Comparison of ENCODE assay signal across 8 cellular contexts in the genomic region with DNA sequence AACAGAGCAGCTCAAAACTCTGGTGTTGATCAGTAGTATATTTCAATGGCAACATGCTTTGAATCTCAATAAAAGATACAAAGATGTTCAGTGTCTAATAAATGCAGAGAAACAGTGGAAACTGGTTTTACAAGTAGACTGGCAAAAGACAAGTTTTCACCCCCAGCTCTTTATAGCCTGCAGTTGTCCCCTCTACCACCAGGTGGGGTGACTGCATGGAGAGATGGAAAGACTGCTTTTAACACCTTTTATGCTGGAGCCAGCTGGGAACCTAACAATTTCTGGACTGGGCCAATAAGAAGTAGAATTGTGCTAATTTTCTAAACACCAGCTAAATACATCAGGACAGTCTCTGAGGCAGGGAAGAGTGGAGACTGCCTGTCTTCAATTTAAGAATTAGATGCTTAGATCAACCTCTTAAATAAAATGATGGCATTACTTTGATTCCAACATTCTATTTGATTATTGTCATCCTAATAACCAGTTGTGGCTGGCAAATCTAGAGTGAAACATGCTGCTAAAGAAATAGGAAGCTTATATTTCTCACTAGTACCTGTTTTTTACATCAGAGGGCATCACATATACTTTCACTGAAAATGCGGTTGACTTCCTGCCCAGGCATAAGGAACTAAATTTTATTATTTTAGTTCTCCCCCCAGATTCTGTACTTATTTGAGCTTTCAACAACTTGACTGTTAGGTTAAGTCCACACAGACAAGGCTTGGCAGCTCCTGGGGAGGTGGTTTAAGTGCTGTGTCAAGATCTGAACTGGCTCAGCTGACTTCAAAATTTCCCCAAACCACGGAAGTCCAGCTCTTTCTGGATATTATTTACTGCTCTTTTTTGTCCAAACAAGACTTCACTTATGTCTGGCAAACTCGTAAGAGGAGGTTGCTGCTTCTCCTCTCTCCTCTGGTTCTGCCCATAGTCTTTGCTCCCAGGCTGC.
A peak's percentile ranks its signal among the peaks of the same experiment; 100 is the strongest.
DNase-seq lines count a peak whose midpoint lies in the region; ATAC-seq, FAIRE-seq and TF ChIP-seq lines count a peak whose summit lies in the region.

No MANE protein-coding gene starts in this region.

- no peaks in the 10 kb centered on the region for H3F3A ChIP-seq in PC-9 (ENCODE audit: insufficient read depth, low read depth)

- no peaks in the 10 kb centered on the region for H3K9me2 ChIP-seq in PC-9 (ENCODE audit: insufficient read depth)

- H3K9me3 ChIP-seq in CD4-positive, alpha-beta memory T cell (ENCODE audit: control insufficient read depth in 1 of 2, low read length in 2 of 2): peaks cover 0 to 2% of the 10 kb centered on the region in 2 donors
- H3K9me3 ChIP-seq in PC-9 (ENCODE audit: insufficient read depth, low read depth): no peaks in the 10 kb centered on the region
- no peaks in the 10 kb centered on the region for H3K9me3 ChIP-seq in astrocyte (ENCODE audit: insufficient read depth, low read depth, low read length)
- no peaks in the 10 kb centered on the region for H3K9me3 ChIP-seq in small intestine (ENCODE audit: control insufficient read depth, low read depth)

- BruUV-seq in PC-9 (replicated peaks; lab: Mats Ljungman, UMichigan): no TSS peak

- H3K4me1 ChIP-seq in CD4-positive, alpha-beta memory T cell (ENCODE audit: insufficient read depth, low read length): no peaks in the 10 kb centered on the region
- no peaks in the 10 kb centered on the region for H3K4me1 ChIP-seq in PC-9 (replicated peaks; ENCODE audit: insufficient read depth)
- peaks cover 14% of the 10 kb centered on the region for H3K4me1 ChIP-seq in astrocyte (ENCODE audit: insufficient read depth, low read length)
- no peaks in the 10 kb centered on the region for H3K4me1 ChIP-seq in small intestine (ENCODE audit: control insufficient read depth in 2 of 2, insufficient read depth in 1 of 2, low read depth in 1 of 2, low read length in 1 of 2)

- no peak overlapping the region for H3K27ac ChIP-seq in CD4-positive, alpha-beta memory T cell (ENCODE audit: low read depth, low read length)
- H3K27ac ChIP-seq in PC-9: no peak overlapping the region
- H3K27ac ChIP-seq in astrocyte (ENCODE audit: low read depth, low read length): no peak overlapping the region
- no peak overlapping the region for H3K27ac ChIP-seq in small intestine (ENCODE audit: low read depth in 1 of 2, low read length in 1 of 2)

- H3K4me1 Mint-ChIP-seq in CD4-positive, alpha-beta memory T cell: no peaks in the 10 kb centered on the region
- no peaks in the 10 kb centered on the region for H3K4me1 Mint-ChIP-seq in astrocyte (ENCODE audit: low read depth, unreplicated experiment)

- intact Hi-C loops in CD4-positive, alpha-beta memory T cell (cut with micrococcal nuclease): no loop called here
- intact Hi-C loops in PC-9 (cut with micrococcal nuclease; ENCODE audit: unreplicated experiment): loop anchor here (2.0 kb wide), 1 partner anchor 69 kb away; no protein-coding TSS in a partner anchor
- intact Hi-C loops in posterior vena cava (cut with DNase I): no loop called here

- peaks cover 5 to 7% of the 10 kb centered on the region in 2 donors for H3K27me3 Mint-ChIP-seq in CD4-positive, alpha-beta memory T cell
- peaks cover 2% of the 10 kb centered on the region for H3K27me3 Mint-ChIP-seq in astrocyte (ENCODE audit: low read depth, unreplicated experiment)

- H4K20me1 ChIP-seq in PC-9 (ENCODE audit: insufficient read depth) (no peaks in the 10 kb centered on the region), astrocyte (ENCODE audit: insufficient read depth, low read length) (no peaks in the 10 kb centered on the region)

- H3K9me3 Mint-ChIP-seq in CD4-positive, alpha-beta memory T cell: peaks cover 0 to 20% (median 11%) of the 10 kb centered on the region in 8 donors
- peaks cover 2% of the 10 kb centered on the region for H3K9me3 Mint-ChIP-seq in astrocyte (ENCODE audit: unreplicated experiment)

- no peaks in the 10 kb centered on the region for H3K36me3 Mint-ChIP-seq in CD4-positive, alpha-beta memory T cell
- H3K36me3 Mint-ChIP-seq in astrocyte (ENCODE audit: low read depth, unreplicated experiment): peaks cover 1% of the 10 kb centered on the region

- TF ChIP-seq CTCF in PC-9 (conservative IDR thresholded peaks at IDR 0.05): peak; percentile 82
- TF ChIP-seq CTCF in astrocyte (IDR thresholded peaks at IDR 0.05; ENCODE audit: insufficient read depth, low read depth, low read length): peak; percentile 98

- DNase-seq in CD4-positive, alpha-beta memory T cell: peak in 4 of 5 donors; percentile 16 to 21 (median 20)
- DNase-seq in HUDEP-2 (lab: John Stamatoyannopoulos, UW; ENCODE audit: unreplicated experiment in 76 of 76) (peak in 64 of 76 experiments; percentile 4 to 83 (median 50)), PC-9 (peak; percentile 58 to 64), astrocyte (ENCODE audit: low read depth) (no peak), hepatic stellate cell (ENCODE audit: low spot score) (peak; percentile 57), small intestine (peak; percentile 68), posterior vena cava (ENCODE audit: low spot score) (no peak)

- FAIRE-seq in astrocyte (lab: Jason Lieb, UNC): peak; percentile 72
- FAIRE-seq in small intestine (lab: Jason Lieb, UNC): no peak

- peak overlapping the region in 1 of 7 donors; percentile 36 for H3K27ac Mint-ChIP-seq in CD4-positive, alpha-beta memory T cell
- no peak overlapping the region for H3K27ac Mint-ChIP-seq in astrocyte (ENCODE audit: unreplicated experiment)

- CTCF ChIA-PET in CD4-positive, alpha-beta memory T cell (lab: Charles Lee; ENCODE audit: partially characterized antibody): interaction anchor here (0.9 to 4.1 kb wide), 7 partner anchors 8 to 282 kb away, joined by 3 to 50 read pairs (median 4); no protein-coding TSS in a partner anchor
- CTCF ChIA-PET in PC-9 (lab: Charles Lee): interaction anchor here (0.6 kb wide), 1 partner anchor 34 kb away, joined by 3 read pairs; no protein-coding TSS in a partner anchor

- no peaks in the 10 kb centered on the region for H3K79me2 ChIP-seq in PC-9 (ENCODE audit: low read depth)
- H3K79me2 ChIP-seq in astrocyte (ENCODE audit: insufficient read depth, low read length): no peaks in the 10 kb centered on the region

- 58 to 72% (median 59%) methylated on average over 3 of the region's 3 CpGs for WGBS in small intestine, 3 donors

- POLR2A ChIA-PET in CD4-positive, alpha-beta memory T cell (lab: Charles Lee; ENCODE audit: partially characterized antibody): no interaction called here
- POLR2A ChIA-PET in PC-9 (lab: Charles Lee; ENCODE audit: unreplicated experiment): interaction anchor here (0.6 kb wide), 1 partner anchor 368 kb away, joined by 3 read pairs; no protein-coding TSS in a partner anchor

- H3K36me3 ChIP-seq in CD4-positive, alpha-beta memory T cell (ENCODE audit: insufficient read depth, low read length): no peaks in the 10 kb centered on the region
- H3K36me3 ChIP-seq in PC-9 (ENCODE audit: low read depth): no peaks in the 10 kb centered on the region
- H3K36me3 ChIP-seq in astrocyte (ENCODE audit: insufficient read depth, low read length): no peaks in the 10 kb centered on the region
- no peaks in the 10 kb centered on the region for H3K36me3 ChIP-seq in small intestine (ENCODE audit: control insufficient read depth in 2 of 2, insufficient read depth in 2 of 2, low read length in 2 of 2)

- no peak overlapping the region for H3K4me3 Mint-ChIP-seq in CD4-positive, alpha-beta memory T cell
- no peak overlapping the region for H3K4me3 Mint-ChIP-seq in astrocyte (ENCODE audit: unreplicated experiment)

- H3K27me3 ChIP-seq in CD4-positive, alpha-beta memory T cell (ENCODE audit: insufficient read depth, low read length): no peaks in the 10 kb centered on the region
- H3K27me3 ChIP-seq in PC-9 (ENCODE audit: insufficient read depth, low read depth): no peaks in the 10 kb centered on the region
- no peaks in the 10 kb centered on the region for H3K27me3 ChIP-seq in astrocyte (ENCODE audit: insufficient read depth, low read length)
- H3K27me3 ChIP-seq in small intestine (ENCODE audit: control insufficient read depth in 2 of 2, insufficient read depth in 2 of 2, low read length in 2 of 2): no peaks in the 10 kb centered on the region

- H3K9ac ChIP-seq in astrocyte (ENCODE audit: low read length): no peak overlapping the region

- peak; percentile 79 for ATAC-seq in GM18867 (IDR thresholded peaks at IDR 0.05; ENCODE audit: unreplicated experiment)

- H2AFZ ChIP-seq in PC-9 (no peak overlapping the region), astrocyte (ENCODE audit: low read depth, low read length) (no peak overlapping the region)

- H3K4me3 ChIP-seq in CD4-positive, alpha-beta memory T cell (ENCODE audit: low read length in 2 of 2): no peak overlapping the region
- no peak overlapping the region for H3K4me3 ChIP-seq in PC-9
- no peak overlapping the region for H3K4me3 ChIP-seq in astrocyte (ENCODE audit: insufficient read depth, low read depth, low read length)
- H3K4me3 ChIP-seq in small intestine (ENCODE audit: low read depth in 1 of 2, low read length in 2 of 2): no peak overlapping the region

- H3K4me2 ChIP-seq in PC-9 (no peak overlapping the region), astrocyte (ENCODE audit: low read length) (no peak overlapping the region)

Comparison
In these comparisons a context has a peak if more than half of its experiments do, and no peak if none do; other contexts are left out.
1. DNase-seq: peak in CD4-positive, alpha-beta memory T cell (4 of 5), HUDEP-2 (64 of 76), PC-9 (2 of 2), hepatic stellate cell (single experiment) and small intestine (single experiment); none in astrocyte (single experiment) and posterior vena cava (single experiment).